21 cellular contexts compared by ENCODE assay signal in genomic region chr3:61768284-61769012, GRCh38.
DNase-seq lines count a peak whose midpoint lies in the region; ATAC-seq, FAIRE-seq and TF ChIP-seq lines count a peak whose summit lies in the region.
"Had no signal": no experiment of that assay in that cellular context is flagged by ENCODE, and none has a peak within 500 bp of the region (broad histone marks: within the 10 kb centered on the region; RNA-seq: fewer than 3 reads in every experiment).

No MANE protein-coding gene starts in this region.

- ATAC-seq in activated T-cell treated with anti-CD3 and anti-CD28 coated beads, Interleukin-2, amount 50 U/mL, for 72 hours (replicated peaks in 1 of 2), result no peak
- ATAC-seq: effector memory CD8-positive, alpha-beta T cell; lower lobe of right lung; stimulated activated memory B cell treated with anti-CD40 and anti-IgM and Interleukin-4, amounts not matched to agents 10 μg/mL and 1 μg/mL and 100 μg/mL, for 72 hours had no signal

- no peaks in the 10 kb centered on the region for H3K36me3 ChIP-seq in bronchial epithelial cell (ENCODE audit: control insufficient read depth, insufficient read depth, low read length)
- H3K36me3 ChIP-seq: ascending aorta, HAP-1, lower lobe of right lung had no signal

- H3K4me1 Mint-ChIP-seq in Calu3 (ENCODE audit: low read depth, unreplicated experiment), result no peaks in the 10 kb centered on the region
- H3K4me1 Mint-ChIP-seq in activated T-cell treated with anti-CD3 and anti-CD28 coated beads, Interleukin-2, amount 50 U/mL, for 72 hours (ENCODE audit: low read depth), result no peaks in the 10 kb centered on the region
- H3K4me1 Mint-ChIP-seq: activated naive CD4-positive, alpha-beta T cell treated with anti-CD3 and anti-CD28 coated beads, Interleukin-2, amount 50 U/mL, for 24 hours; stimulated activated memory B cell treated with anti-CD40 and anti-IgM and Interleukin-4, amounts not matched to agents 10 μg/mL and 1 μg/mL and 100 μg/mL, for 72 hours had no signal

- FAIRE-seq in bronchial epithelial cell (lab: Jason Lieb, UNC), result no peak

- no peak overlapping the region for H3K27ac Mint-ChIP-seq in Calu3 (ENCODE audit: unreplicated experiment)
- H3K27ac Mint-ChIP-seq in activated T-cell treated with anti-CD3 and anti-CD28 coated beads, Interleukin-2, amount 50 U/mL, for 72 hours, result no peak overlapping the region
- H3K27ac Mint-ChIP-seq: activated naive CD4-positive, alpha-beta T cell treated with anti-CD3 and anti-CD28 coated beads, Interleukin-2, amount 50 U/mL, for 24 hours; effector memory CD8-positive, alpha-beta T cell; stimulated activated memory B cell treated with anti-CD40 and anti-IgM and Interleukin-4, amounts not matched to agents 10 μg/mL and 1 μg/mL and 100 μg/mL, for 72 hours had no signal

- no peak overlapping the region for H3K4me3 Mint-ChIP-seq in Calu3 (ENCODE audit: low read depth, unreplicated experiment)
- H3K4me3 Mint-ChIP-seq in activated T-cell treated with anti-CD3 and anti-CD28 coated beads, Interleukin-2, amount 50 U/mL, for 72 hours, result no peak overlapping the region
- H3K4me3 Mint-ChIP-seq: activated naive CD4-positive, alpha-beta T cell treated with anti-CD3 and anti-CD28 coated beads, Interleukin-2, amount 50 U/mL, for 24 hours; effector memory CD8-positive, alpha-beta T cell; stimulated activated memory B cell treated with anti-CD40 and anti-IgM and Interleukin-4, amounts not matched to agents 10 μg/mL and 1 μg/mL and 100 μg/mL, for 72 hours had no signal

- no peak for TF ChIP-seq CTCF in AG09309 (IDR thresholded peaks at IDR 0.05; ENCODE audit: control insufficient read depth, insufficient read depth, low read depth, low read length, missing control alignments)
- no peak for TF ChIP-seq CTCF in bronchial epithelial cell (IDR thresholded peaks at IDR 0.05; ENCODE audit: insufficient read depth, low read length, severe bottlenecking)
- TF ChIP-seq CTCF in Calu3 (IDR thresholded peaks at IDR 0.05; ENCODE audit: unreplicated experiment), result no peak

- CTCF ChIA-PET in Calu3 (lab: Charles Lee), result no interaction called here

- no peaks in the 10 kb centered on the region for H3K27me3 Mint-ChIP-seq in Calu3 (ENCODE audit: unreplicated experiment)
- H3K27me3 Mint-ChIP-seq in activated T-cell treated with anti-CD3 and anti-CD28 coated beads, Interleukin-2, amount 50 U/mL, for 72 hours (ENCODE audit: low read depth), result no peaks in the 10 kb centered on the region
- H3K27me3 Mint-ChIP-seq: effector memory CD8-positive, alpha-beta T cell; stimulated activated memory B cell treated with anti-CD40 and anti-IgM and Interleukin-4, amounts not matched to agents 10 μg/mL and 1 μg/mL and 100 μg/mL, for 72 hours had no signal

- no peaks in the 10 kb centered on the region for H3K36me3 Mint-ChIP-seq in Calu3 (ENCODE audit: insufficient read depth, unreplicated experiment)
- no peaks in the 10 kb centered on the region for H3K36me3 Mint-ChIP-seq in activated T-cell treated with anti-CD3 and anti-CD28 coated beads, Interleukin-2, amount 50 U/mL, for 72 hours (ENCODE audit: insufficient read depth in 2 of 2)
- H3K36me3 Mint-ChIP-seq: activated naive CD4-positive, alpha-beta T cell treated with anti-CD3 and anti-CD28 coated beads, Interleukin-2, amount 50 U/mL, for 24 hours; stimulated activated memory B cell treated with anti-CD40 and anti-IgM and Interleukin-4, amounts not matched to agents 10 μg/mL and 1 μg/mL and 100 μg/mL, for 72 hours had no signal

- intact Hi-C loops in Calu3 (cut with micrococcal nuclease; ENCODE audit: unreplicated experiment), result no loop called here

- peak; percentile 11 for DNase-seq in AG09309 (ENCODE audit: low read depth)
- DNase-seq in HCEC 1CT, result peak; percentile 18
- DNase-seq in bronchial epithelial cell (ENCODE audit: low read depth), result peak; percentile 60
- DNase-seq in left kidney (ENCODE audit: low read depth, low spot score), result peak; percentile 29
- DNase-seq in Calu3, result no peak
- DNase-seq in activated T-cell treated with anti-CD3 and anti-CD28 coated beads, Interleukin-2, amount 50 U/mL, for 72 hours, result no peak
- DNase-seq in middle frontal gyrus (ENCODE audit: extremely low spot score, low spot score), result no peak
- DNase-seq in islet precursor cell, result no peak
- DNase-seq: activated CD4-positive, CD25-positive, alpha-beta regulatory T cell treated with anti-CD3 and anti-CD28 coated beads, Interleukin-2, amount 50 U/mL, for 72 hours; activated T-cell treated with anti-CD3 and anti-CD28 coated beads, Interleukin-2, amount 50 U/mL, for 48 hours; effector memory CD8-positive, alpha-beta T cell; GDM1; lower lobe of right lung; NCI-H1105; NCI-H2107; NCI-H526; testis had no signal

- peaks cover 18% of the 10 kb centered on the region for H3K9me3 Mint-ChIP-seq in Calu3 (ENCODE audit: low read depth, unreplicated experiment)
- no peaks in the 10 kb centered on the region for H3K9me3 Mint-ChIP-seq in activated T-cell treated with anti-CD3 and anti-CD28 coated beads, Interleukin-2, amount 50 U/mL, for 72 hours
- H3K9me3 Mint-ChIP-seq: stimulated activated memory B cell treated with anti-CD40 and anti-IgM and Interleukin-4, amounts not matched to agents 10 μg/mL and 1 μg/mL and 100 μg/mL, for 72 hours had no signal

- no TSS peak for BruUV-seq in Calu3 (replicated peaks; lab: Mats Ljungman, UMichigan)

- H3K4me3 ChIP-seq in AG09309 (ENCODE audit: control insufficient read depth, low read depth, low read length), result no peak overlapping the region
- no peak overlapping the region for H3K4me3 ChIP-seq in bronchial epithelial cell (ENCODE audit: low read depth, low read length)
- H3K4me3 ChIP-seq: ascending aorta, HAP-1, lower lobe of right lung, testis had no signal

- H3K27me3 ChIP-seq in bronchial epithelial cell (ENCODE audit: control insufficient read depth, insufficient read depth, low read length), result no peaks in the 10 kb centered on the region
- H3K27me3 ChIP-seq: ascending aorta, testis had no signal

Comparison
In these comparisons a context has a peak if more than half of its experiments do, and no peak if none do; other contexts are left out.
1. DNase-seq: peak in AG09309 (single experiment), HCEC 1CT (single experiment), bronchial epithelial cell (single experiment) and left kidney (single experiment); none in Calu3 (single experiment), activated T-cell treated with anti-CD3 and anti-CD28 coated beads, Interleukin-2, amount 50 U/mL, for 72 hours (0 of 2), middle frontal gyrus (single experiment) and islet precursor cell (single experiment).